ENCODE assay signal across 8 cellular contexts in the genomic region with DNA sequence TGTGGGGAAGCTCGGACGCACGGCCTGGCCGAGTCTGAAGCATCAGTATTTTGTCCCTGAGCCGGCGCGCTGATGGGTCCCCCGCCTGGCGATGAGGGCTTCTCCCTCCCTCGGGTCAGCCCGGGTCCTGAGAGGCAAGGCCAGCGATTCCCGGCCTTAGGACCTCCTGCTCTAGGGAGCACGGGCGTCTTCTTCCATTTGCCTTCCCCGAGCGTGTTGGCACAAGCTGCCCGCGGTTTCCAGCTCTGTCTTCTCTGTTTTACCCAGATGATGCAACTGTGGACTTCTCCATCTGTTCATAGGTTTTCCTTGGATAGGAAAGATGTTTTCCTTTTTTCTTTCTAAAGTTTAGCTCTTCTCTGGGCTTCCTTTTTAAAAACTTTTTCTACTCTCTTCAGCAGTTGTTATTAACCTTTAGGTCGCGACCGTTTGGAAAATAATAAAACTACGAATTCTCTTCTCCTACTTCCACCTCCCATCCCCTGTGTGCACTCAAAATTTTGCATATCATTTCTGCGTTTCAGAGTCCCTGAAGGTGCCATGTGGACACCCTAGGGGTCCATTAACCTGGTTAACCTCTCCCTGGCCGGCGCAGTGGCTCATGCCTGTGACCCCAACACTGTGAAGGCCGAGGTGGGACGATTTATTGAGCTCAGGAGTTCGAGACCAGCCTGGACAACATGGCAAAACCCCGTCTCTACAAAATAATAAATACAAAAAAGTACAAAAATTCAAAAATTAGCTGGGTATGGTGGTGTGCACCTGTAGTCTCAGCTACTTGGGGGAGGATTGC. TPM values are rescaled to one million over a fixed set of nuclear protein-coding genes. Genes with fewer than 3 reads are reported as not detected.
DNase-seq lines count a peak whose midpoint lies in the region; ATAC-seq and TF ChIP-seq lines count a peak whose summit lies in the region.

No MANE protein-coding gene starts in this region.

- H3K27ac ChIP-seq in breast epithelium = peak overlapping the region; percentile 97 to 98
- peak overlapping the region; percentile 99 for H3K27ac ChIP-seq in upper lobe of right lung

- intact Hi-C loops in breast epithelium (cut with DNase I; ENCODE audit: low total_unique reads) = no loop called here
- intact Hi-C loops in upper lobe of right lung (cut with DNase I) = no loop called here

- H3K36me3 ChIP-seq in breast epithelium (no peaks in the 10 kb centered on the region), upper lobe of right lung (no peaks in the 10 kb centered on the region)

- peaks cover 0 to 27% of the 10 kb centered on the region in 2 donors for H3K4me1 ChIP-seq in breast epithelium
- peaks cover 30% of the 10 kb centered on the region for H3K4me1 ChIP-seq in upper lobe of right lung

- peak overlapping the region; percentile 81 for H3K4me3 Mint-ChIP-seq in memory B cell

- H3K4me3 ChIP-seq in breast epithelium (peak overlapping the region; percentile 87 to 90 (median 88)), upper lobe of right lung (peak overlapping the region; percentile 92)

- H3K27me3 ChIP-seq in breast epithelium = no peaks in the 10 kb centered on the region
- H3K27me3 ChIP-seq in upper lobe of right lung = no peaks in the 10 kb centered on the region

- H3K9me3 Mint-ChIP-seq in memory B cell = no peaks in the 10 kb centered on the region

- peak overlapping the region; percentile 81 for H3K27ac Mint-ChIP-seq in memory B cell

- ATAC-seq in memory B cell (ENCODE audit: low read depth) = no peak
- ATAC-seq in upper lobe of right lung = peak; percentile 7
- ATAC-seq in HG03280 (IDR thresholded peaks at IDR 0.05; ENCODE audit: unreplicated experiment) = no peak

- H3K9me3 ChIP-seq in breast epithelium (no peaks in the 10 kb centered on the region), upper lobe of right lung (no peaks in the 10 kb centered on the region)

- H3K36me3 Mint-ChIP-seq in memory B cell = no peaks in the 10 kb centered on the region

- TF ChIP-seq CTCF in breast epithelium (IDR thresholded peaks at IDR 0.05) (no peak), upper lobe of right lung (IDR thresholded peaks at IDR 0.05) (no peak), GM13976 (IDR thresholded peaks at IDR 0.05; ENCODE audit: borderline replicate concordance, control extremely low read depth, extremely low read depth, insufficient read depth, missing control alignments) (no peak)

- peak; percentile 82 for TF ChIP-seq POLR2A in breast epithelium (IDR thresholded peaks at IDR 0.05)

- DNase-seq in DMS114 treated with DMSO at 0.1 percent for 48 hours (lab: John Stamatoyannopoulos, UW; ENCODE audit: unreplicated experiment) (peak; percentile 58), NCI-H1092 treated with DMSO at 0.1 percent for 48 hours (lab: John Stamatoyannopoulos, UW) (peak; percentile 70), breast epithelium (ENCODE audit: low spot score in 2 of 2) (no peak), memory B cell (ENCODE audit: low spot score in 2 of 2) (no peak), upper lobe of right lung (no peak), GM13976 (ENCODE audit: low spot score) (no peak)
- no peak for DNase-seq in NK-92 treated with Interleukin-12 subunit alpha and Interleukin-12 subunit beta, amount 100 ng/mL, for 24 hours (lab: John Stamatoyannopoulos, UW)

- peaks cover 28% of the 10 kb centered on the region for H3K4me1 Mint-ChIP-seq in memory B cell

- no peaks in the 10 kb centered on the region for H3K27me3 Mint-ChIP-seq in memory B cell

- in situ Hi-C loops in GM13976 (cut with MboI; ENCODE audit: low sequenced_read_pairs, unreplicated experiment) = no loop called here

RNA-seq across cellular contexts. Expression of a gene that starts 1.4 kb away (rescaled TPM):
- total RNA-seq in breast epithelium (10 to 100 TPM; 29.1 to 35.1 (median 33.1) TPM), upper lobe of right lung (47.4 TPM)

RNA-seq across cellular contexts. Expression of a gene that starts 37.7 kb away (rescaled TPM):
- total RNA-seq in breast epithelium (10 to 100 TPM in 2 of 3 donors, 1 to 10 TPM in 1; 3.5 to 11.6 (median 10.8) TPM), upper lobe of right lung (7.9 TPM)

Comparison
In these comparisons a context has a peak if more than half of its experiments do, and no peak if none do; other contexts are left out.
1. DNase-seq: peak in DMS114 treated with DMSO at 0.1 percent for 48 hours (single experiment) and NCI-H1092 treated with DMSO at 0.1 percent for 48 hours (single experiment); none in breast epithelium (0 of 2), memory B cell (0 of 2), upper lobe of right lung (single experiment), GM13976 (single experiment) and NK-92 treated with Interleukin-12 subunit alpha and Interleukin-12 subunit beta, amount 100 ng/mL, for 24 hours (single experiment).